ENCODE assay signal across 13 cellular contexts in the genomic region with DNA sequence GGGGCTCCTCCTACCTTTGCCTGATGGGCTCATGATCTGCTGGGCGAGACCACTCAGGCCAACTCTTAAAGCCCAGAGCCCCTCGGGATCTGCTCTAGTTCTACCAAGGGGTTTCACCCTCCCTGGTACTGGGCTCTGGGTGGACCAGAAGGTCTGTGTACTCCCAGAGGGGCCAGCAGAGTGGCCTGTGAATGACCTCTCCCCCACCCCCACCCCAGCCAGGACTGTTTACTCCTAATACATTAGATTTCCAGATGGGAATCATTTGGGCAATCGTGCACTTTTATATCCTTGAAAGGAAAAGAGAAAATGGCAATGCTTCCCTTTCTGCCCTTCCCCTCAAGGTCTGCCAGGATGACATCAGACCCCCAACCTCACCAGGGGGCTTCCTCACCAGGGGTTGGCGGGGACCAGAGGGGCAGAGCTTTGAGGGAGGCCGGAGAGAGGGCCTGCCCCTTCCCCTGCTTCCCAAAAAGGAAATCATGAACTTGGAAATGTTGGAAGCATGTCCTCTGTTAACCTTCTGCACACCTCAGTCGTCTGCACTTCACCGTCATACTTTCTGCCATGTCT. TPM values are rescaled to one million over a fixed set of nuclear protein-coding genes. Genes with fewer than 3 reads are reported as not detected.
DNase-seq lines count a peak whose midpoint lies in the region; ATAC-seq, FAIRE-seq and TF ChIP-seq lines count a peak whose summit lies in the region.
"Had no signal": no experiment of that assay in that cellular context is flagged by ENCODE, and none has a peak within 500 bp of the region (broad histone marks: within the 10 kb centered on the region; RNA-seq: fewer than 3 reads in every experiment).

No MANE protein-coding gene starts in this region.

- H4K20me1 ChIP-seq in endothelial cell of umbilical vein (replicated peaks; ENCODE audit: control insufficient read depth, extremely low read depth, insufficient read depth, low read length), result no peaks in the 10 kb centered on the region

- TF ChIP-seq POLR2A in endothelial cell of umbilical vein (IDR thresholded peaks at IDR 0.05; ENCODE audit: low read depth, low read length), result no peak

- BruUV-seq in Panc1 (replicated peaks; lab: Mats Ljungman, UMichigan), result no TSS peak
- BruUV-seq in endothelial cell of umbilical vein (replicated peaks; lab: Mats Ljungman, UMichigan), result no TSS peak

- no peaks in the 10 kb centered on the region for H3K79me2 ChIP-seq in endothelial cell of umbilical vein (ENCODE audit: control insufficient read depth, insufficient read depth, low read length)

- dilution Hi-C loops in endothelial cell of umbilical vein (cut with MboI; ENCODE audit: extremely low pct_ligation_motif_present, low sequenced_read_pairs), result no loop called here

- no peak for TF ChIP-seq CTCF in Panc1 (IDR thresholded peaks at IDR 0.05)
- no peak for TF ChIP-seq CTCF in endothelial cell of umbilical vein (IDR thresholded peaks at IDR 0.05; ENCODE audit: extremely low read depth in 1 of 2, insufficient read depth in 1 of 2, low read depth in 1 of 2, low read length in 2 of 2)
- TF ChIP-seq CTCF in thoracic aorta (IDR thresholded peaks at IDR 0.05), result no peak

- peak overlapping the region; percentile 52; the same call in 1 of the 2 replicates for H3K27ac ChIP-seq in Panc1 (ENCODE audit: low read length)
- no peak overlapping the region for H3K27ac ChIP-seq in endothelial cell of umbilical vein (ENCODE audit: insufficient read depth, low read depth, low read length)
- H3K27ac ChIP-seq in thoracic aorta, result peak overlapping the region; percentile 46 to 97

- CTCF ChIA-PET in Panc1 (lab: Charles Lee) (no interaction called here), endothelial cell of umbilical vein (lab: Charles Lee) (no interaction called here)

- no peak for FAIRE-seq in endothelial cell of umbilical vein (lab: Jason Lieb, UNC)
- no peak for FAIRE-seq in frontal cortex (lab: Jason Lieb, UNC)

- H3K4me1 ChIP-seq in Panc1 (ENCODE audit: control insufficient read depth, insufficient read depth, low read length) (peaks cover 35% of the 10 kb centered on the region), endothelial cell of umbilical vein (ENCODE audit: control insufficient read depth, extremely low read depth, insufficient read depth, low read length) (peaks cover 29% of the 10 kb centered on the region), thoracic aorta (ENCODE audit: control insufficient read depth in 1 of 2, low read depth in 2 of 2) (peaks cover 16 to 18% of the 10 kb centered on the region in 2 donors)

- H3K27me3 ChIP-seq in Panc1 (ENCODE audit: control insufficient read depth, insufficient read depth, low read length) (no peaks in the 10 kb centered on the region), endothelial cell of umbilical vein (ENCODE audit: control insufficient read depth in 2 of 2, insufficient read depth in 2 of 2, low read length in 2 of 2) (no peaks in the 10 kb centered on the region), thoracic aorta (replicated peaks; ENCODE audit: insufficient read depth) (no peaks in the 10 kb centered on the region)

- H3K9me3 ChIP-seq in Panc1 (ENCODE audit: control insufficient read depth, insufficient read depth, low read depth, low read length) (no peaks in the 10 kb centered on the region), endothelial cell of umbilical vein (replicated peaks; ENCODE audit: control insufficient read depth, insufficient read depth, low read length) (no peaks in the 10 kb centered on the region), thoracic aorta (no peaks in the 10 kb centered on the region)

- no peaks in the 10 kb centered on the region for H3K9me1 ChIP-seq in endothelial cell of umbilical vein (replicated peaks; ENCODE audit: control insufficient read depth, extremely low read depth, insufficient read depth, low read length)

- POLR2A ChIA-PET in Panc1 (lab: Charles Lee) (no interaction called here), endothelial cell of umbilical vein (lab: Charles Lee) (no interaction called here)

- no peaks in the 10 kb centered on the region for H3K36me3 ChIP-seq in Panc1 (ENCODE audit: control insufficient read depth, insufficient read depth, low read length)
- no peaks in the 10 kb centered on the region for H3K36me3 ChIP-seq in endothelial cell of umbilical vein (ENCODE audit: control insufficient read depth in 2 of 2, extremely low read depth in 1 of 2, insufficient read depth in 2 of 2, low read length in 2 of 2)
- H3K36me3 ChIP-seq in thoracic aorta, result no peaks in the 10 kb centered on the region

- H3K4me3 ChIP-seq in Panc1 (ENCODE audit: low read depth in 2 of 2, low read length in 2 of 2) (no peak overlapping the region), endothelial cell of umbilical vein (replicated peaks in 1 of 3; ENCODE audit: insufficient read depth in 1 of 3, low read depth in 1 of 3, low read length in 3 of 3) (no peak overlapping the region), thoracic aorta (no peak overlapping the region)

- intact Hi-C loops in Panc1 (cut with micrococcal nuclease; ENCODE audit: unreplicated experiment), result no loop called here
- intact Hi-C loops in endothelial cell of umbilical vein (cut with micrococcal nuclease), result no loop called here

- H3K9ac ChIP-seq in endothelial cell of umbilical vein (replicated peaks; ENCODE audit: extremely low read depth, insufficient read depth, low read length), result no peak overlapping the region

- no peak overlapping the region for H3K4me2 ChIP-seq in endothelial cell of umbilical vein (ENCODE audit: insufficient read depth, low read length)

- in situ Hi-C loops in Panc1 (cut with HindIII; ENCODE audit: low pct_unique_long_range_greater_than_20kb, low sequenced_read_pairs), result no loop called here

- peak overlapping the region; percentile 44 for H2AFZ ChIP-seq in endothelial cell of umbilical vein (ENCODE audit: low read depth, low read length)

- DNase-seq in DMS 273 treated with DMSO at 0.1 percent for 48 hours (lab: John Stamatoyannopoulos, UW) (peak; percentile 52), Panc1 (ENCODE audit: low read depth, low spot score) (no peak), endothelial cell of umbilical vein (ENCODE audit: low read depth, low spot score) (no peak), thoracic aorta (ENCODE audit: low spot score) (no peak), frontal cortex (ENCODE audit: low spot score in 2 of 2) (no peak), NK-92 (lab: John Stamatoyannopoulos, UW; ENCODE audit: unreplicated experiment) (no peak)
- DNase-seq: CD8-positive, alpha-beta memory T cell; DMS153; NCI-H2029; NCI-H2171 treated with DMSO at 0.1 percent for 48 hours; RPMI8226 had no signal

- ATAC-seq in Panc1 (no peak), thoracic aorta (ENCODE audit: insufficient number of reproducible peaks, low FRiP score, low read depth) (no peak), HG02884 (IDR thresholded peaks at IDR 0.05; ENCODE audit: unreplicated experiment) (no peak)
- ATAC-seq: HCT116 had no signal

TF ChIP-seq in endothelial cell of umbilical vein, 7 proteins besides CTCF, POLR2A, EP300 and RAD21:
- TF ChIP-seq MYC (IDR thresholded peaks at IDR 0.05; ENCODE audit: low read depth, low read length) (no peak), POLR2AphosphoS5 (IDR thresholded peaks at IDR 0.05; ENCODE audit: insufficient read depth, low read depth, low read length) (no peak), GATA2 (IDR thresholded peaks at IDR 0.05; ENCODE audit: insufficient read depth, insufficient read length, low read depth, low read length) (no peak), EZH2 (IDR thresholded peaks at IDR 0.05; ENCODE audit: borderline replicate concordance, low read depth, low read length, severe bottlenecking) (no peak), FOS (IDR thresholded peaks at IDR 0.05; ENCODE audit: borderline replicate concordance, insufficient read depth, low read length) (no peak)

RNA-seq across cellular contexts. Expression of gene PMEPA1, which starts 37.1 kb away (rescaled TPM):
- total RNA-seq in Panc1 (2021; ENCODE audit: unreplicated experiment) (89.8 TPM), endothelial cell of umbilical vein (31.6 and 47.1 TPM in 2 replicates), thoracic aorta (100 to 1,000 TPM in 1 of 2 donors, 10 to 100 TPM in 1; 68.4 to 104 TPM), frontal cortex (6.1 TPM)
- 103 TPM for polyA plus RNA-seq in Panc1 (2012; ENCODE audit: insufficient read length)
- 33.2 and 53.9 TPM in 2 replicates for polyA plus RNA-seq in endothelial cell of umbilical vein
- 13.6 and 20.4 TPM in 2 replicates for polyA plus RNA-seq in endothelial cell of umbilical vein (2011; cell fraction: cytosol; rRNA removed)
- polyA plus RNA-seq in endothelial cell of umbilical vein (2011; cell fraction: nucleus; rRNA removed), result 10.5 and 10.8 TPM in 2 replicates
- 18.8 and 25.3 TPM in 2 replicates for polyA plus RNA-seq in endothelial cell of umbilical vein (2012)
- 20.7 and 21.9 TPM in 2 replicates for polyA minus RNA-seq in endothelial cell of umbilical vein
- polyA minus RNA-seq in endothelial cell of umbilical vein (2011; cell fraction: cytosol; rRNA and poly(A)+ RNA removed), result 8.5 TPM
- polyA minus RNA-seq in endothelial cell of umbilical vein (2011; cell fraction: nucleus; rRNA and poly(A)+ RNA removed), result 5.9 and 6.2 TPM in 2 replicates
